1 cellular context compared by ENCODE assay signal in the genomic region with DNA sequence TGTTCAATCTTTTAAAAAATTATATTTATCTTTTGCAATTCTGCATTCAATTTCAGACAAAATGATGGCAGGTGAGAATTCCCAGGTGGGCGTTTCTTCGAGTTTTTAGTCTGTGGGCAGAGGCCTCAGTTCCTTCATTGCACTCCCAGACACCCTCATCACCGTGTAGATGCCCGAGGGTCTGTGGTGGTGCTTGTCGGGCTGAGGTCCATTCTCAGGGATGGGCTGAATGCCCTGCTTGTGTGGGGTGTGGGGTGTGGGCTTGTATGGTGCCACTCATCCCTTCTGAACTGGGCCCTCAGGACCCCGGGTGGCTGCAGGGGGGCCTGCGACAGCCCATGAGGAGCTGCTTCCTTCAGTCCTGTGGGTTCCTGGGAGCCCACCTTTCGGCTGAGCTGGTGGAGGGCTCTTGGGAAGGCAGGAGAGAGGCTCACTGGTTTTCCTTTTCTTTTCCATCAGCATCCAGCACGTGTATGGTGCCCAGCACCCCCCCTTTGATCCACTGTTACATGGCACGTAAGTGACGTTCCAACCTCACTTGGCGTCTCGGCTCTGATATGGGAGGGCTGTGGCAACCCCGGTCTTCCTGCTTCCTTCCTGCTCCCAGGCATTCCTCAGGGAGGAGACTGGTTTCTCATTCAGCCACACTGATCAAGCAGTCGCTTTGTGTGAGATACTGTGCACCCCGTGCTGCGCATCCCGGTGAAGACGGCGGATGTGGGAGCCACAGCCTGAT.
TF ChIP-seq lines count a peak whose summit lies in the region.

No MANE protein-coding gene starts in this region.

TF ChIP-seq in H1, 55 proteins besides CTCF, POLR2A, EP300 and RAD21:
- TF ChIP-seq CEBPB (IDR thresholded peaks at IDR 0.05; ENCODE audit: low read depth, low read length): no peak
- no peak for TF ChIP-seq TBP (IDR thresholded peaks at IDR 0.05; ENCODE audit: low read depth, low read length)
- no peak for TF ChIP-seq ASH2L (IDR thresholded peaks at IDR 0.05; ENCODE audit: low read length)
- no peak for TF ChIP-seq CHD1 (IDR thresholded peaks at IDR 0.05; ENCODE audit: low read depth, low read length)
- no peak for TF ChIP-seq BACH1 (IDR thresholded peaks at IDR 0.05; ENCODE audit: low read length)
- TF ChIP-seq SIX5 (IDR thresholded peaks at IDR 0.05; ENCODE audit: low read depth, low read length): no peak
- no peak for TF ChIP-seq SP2 (IDR thresholded peaks at IDR 0.05; ENCODE audit: low read length)
- TF ChIP-seq CTBP2 (IDR thresholded peaks at IDR 0.05; ENCODE audit: borderline replicate concordance, insufficient read depth, insufficient read length, low read length): no peak
- TF ChIP-seq RNF2 (IDR thresholded peaks at IDR 0.05; ENCODE audit: borderline replicate concordance, low read depth, low read length, missing control alignments, poor library complexity, severe bottlenecking): no peak
- no peak for TF ChIP-seq CREB1 (IDR thresholded peaks at IDR 0.05)
- TF ChIP-seq SIRT6 (IDR thresholded peaks at IDR 0.05; ENCODE audit: low read length): no peak
- no peak for TF ChIP-seq EGR1 (IDR thresholded peaks at IDR 0.05; ENCODE audit: borderline replicate concordance, low read depth, low read length)
- no peak for TF ChIP-seq GTF2F1 (IDR thresholded peaks at IDR 0.05; ENCODE audit: borderline replicate concordance, low read depth, low read length)
- TF ChIP-seq SRF (IDR thresholded peaks at IDR 0.05; ENCODE audit: low read depth, low read length): no peak
- no peak for TF ChIP-seq KDM4A (IDR thresholded peaks at IDR 0.05; ENCODE audit: low read depth, low read length, severe bottlenecking)
- TF ChIP-seq GABPA (IDR thresholded peaks at IDR 0.05; ENCODE audit: borderline replicate concordance, insufficient read depth, low read length): no peak
- TF ChIP-seq SUZ12 (IDR thresholded peaks at IDR 0.05; ENCODE audit: low read length): no peak
TF ChIP-seq in H1: peak in this region for 0.
